Comparison of ENCODE assay signal across 9 cellular contexts in genomic region chr2:64455545-64455944, GRCh38. TPM values are rescaled to one million over a fixed set of nuclear protein-coding genes. Genes with fewer than 3 reads are reported as not detected.
DNase-seq lines count a peak whose midpoint lies in the region; ATAC-seq, FAIRE-seq and TF ChIP-seq lines count a peak whose summit lies in the region.
"Had no signal": no experiment of that assay in that cellular context is flagged by ENCODE, and none has a peak within 500 bp of the region (broad histone marks: within the 10 kb centered on the region; RNA-seq: fewer than 3 reads in every experiment).

No MANE protein-coding gene starts in this region.

- no peaks in the 10 kb centered on the region for H3K36me3 ChIP-seq in BLaER1

- no peak overlapping the region for H3K4me3 ChIP-seq in BLaER1

- FAIRE-seq in HTR-8/SVneo (lab: Jason Lieb, UNC) = peak; percentile 40

- H3K4me3 Mint-ChIP-seq in MCF 10A (ENCODE audit: unreplicated experiment) (peak overlapping the region; percentile 75), naive B cell (peak overlapping the region; percentile 70 to 95 (median 87))

- intact Hi-C loops in MCF 10A (cut with micrococcal nuclease) = no loop called here

- H3K27me3 Mint-ChIP-seq in MCF 10A (ENCODE audit: insufficient read depth, unreplicated experiment) (no peaks in the 10 kb centered on the region), naive B cell (peaks cover 0 to 3% (median 0%) of the 10 kb centered on the region in 3 donors)

- no peaks in the 10 kb centered on the region for H3K9me3 ChIP-seq in BLaER1

- peaks cover 15% of the 10 kb centered on the region for H3K36me3 Mint-ChIP-seq in MCF 10A (ENCODE audit: insufficient read depth, unreplicated experiment)
- no peaks in the 10 kb centered on the region for H3K36me3 Mint-ChIP-seq in naive B cell

- H3K4me2 ChIP-seq in BLaER1 = peak overlapping the region; percentile 94

- H3K27me3 ChIP-seq in BLaER1 = peaks cover 19% of the 10 kb centered on the region

- TF ChIP-seq CTCF in MCF 10A (IDR thresholded peaks at IDR 0.05; ENCODE audit: unreplicated experiment) = no peak

- H3K4me1 ChIP-seq in BLaER1 = peaks cover 21% of the 10 kb centered on the region

- no peaks in the 10 kb centered on the region for H3K9me3 Mint-ChIP-seq in MCF 10A (ENCODE audit: unreplicated experiment)
- H3K9me3 Mint-ChIP-seq in naive B cell = no peaks in the 10 kb centered on the region

- ATAC-seq in naive B cell (ENCODE audit: low read depth in 2 of 2) (no peak), HG02870 (IDR thresholded peaks at IDR 0.05; ENCODE audit: unreplicated experiment) (no peak)

- TSS peak; percentile 29 for BruUV-seq in MCF 10A (replicated peaks; lab: Mats Ljungman, UMichigan)

- DNase-seq in HTR-8/SVneo (ENCODE audit: insufficient read length, low spot score) = no peak
- DNase-seq in MCF 10A (ENCODE audit: unreplicated experiment) = peak; percentile 45
- no peak for DNase-seq in naive B cell
- no peak for DNase-seq in NCI-H187 (lab: John Stamatoyannopoulos, UW)
- no peak for DNase-seq in UCSD-AML1 (lab: John Stamatoyannopoulos, UW; ENCODE audit: unreplicated experiment)
- no peak for DNase-seq in NCI-H226
- DNase-seq: activated CD4-positive, alpha-beta T cell treated with anti-CD3 and anti-CD28 coated beads, Interleukin-2, amount 50 U/mL, for 1 hour had no signal

- CTCF ChIA-PET in MCF 10A (lab: Yijun Ruan, JAX) = interaction anchor here (1.3 to 4.0 kb wide), 2 partner anchors 8 to 32 kb away, joined by 4 to 15 read pairs; no protein-coding TSS in a partner anchor

- no peak overlapping the region for H3K9ac ChIP-seq in BLaER1

- POLR2A ChIA-PET in MCF 10A (lab: Yijun Ruan, JAX) = interaction anchor here (0.6 to 1.3 kb wide), 3 partner anchors 18 to 69 kb away, joined by 3 to 5 read pairs (median 3); partner anchors contain the start of gene AFTPH

- no peaks in the 10 kb centered on the region for H4K20me1 ChIP-seq in BLaER1

- peaks cover 16% of the 10 kb centered on the region for H3K4me1 Mint-ChIP-seq in MCF 10A (ENCODE audit: insufficient read depth, unreplicated experiment)
- peaks cover 3 to 12% (median 5%) of the 10 kb centered on the region in 3 donors for H3K4me1 Mint-ChIP-seq in naive B cell

- H3K27ac ChIP-seq in BLaER1 = no peak overlapping the region

- no peak overlapping the region for H3K27ac Mint-ChIP-seq in MCF 10A (ENCODE audit: low read depth, unreplicated experiment)
- no peak overlapping the region for H3K27ac Mint-ChIP-seq in naive B cell

RNA-seq across cellular contexts. Expression of gene LGALSL, which starts 1.6 kb away (rescaled TPM):
- 11.4 and 13.5 TPM in 2 replicates for total RNA-seq in MCF 10A (2022)
- 1 to 10 TPM in 1 of 6 donors, under 1 TPM in 4, not detected in 1; 0.05 to 1.3 (median 0.74) TPM for polyA plus RNA-seq in naive B cell (ENCODE audit: low read depth in 6 of 6)
